Comparison of ENCODE assay signal across 22 cellular contexts in the genomic region with DNA sequence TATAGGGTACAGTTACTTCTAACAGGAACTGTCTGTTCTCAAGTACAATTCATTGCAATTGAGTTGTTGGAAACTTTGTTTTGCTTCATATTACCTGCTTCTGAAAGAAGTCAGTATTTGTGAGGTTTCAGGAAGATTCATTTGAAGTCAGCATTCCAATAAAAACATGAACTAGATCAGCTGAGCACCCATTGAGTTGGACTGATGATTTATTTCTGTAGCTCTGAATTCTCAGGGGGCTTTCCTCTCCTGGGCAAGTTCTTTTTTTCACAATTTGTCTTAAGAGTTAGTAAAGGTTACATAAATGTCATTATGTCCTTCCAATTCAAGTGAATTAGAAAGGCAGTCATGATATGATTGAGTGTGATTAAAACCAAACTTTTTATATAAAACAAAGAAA. TPM values are rescaled to one million over a fixed set of nuclear protein-coding genes. Genes with fewer than 3 reads are reported as not detected.
DNase-seq lines count a peak whose midpoint lies in the region; ATAC-seq lines count a peak whose summit lies in the region.
"Had no signal": no experiment of that assay in that cellular context is flagged by ENCODE, and none has a peak within 500 bp of the region (broad histone marks: within the 10 kb centered on the region; RNA-seq: fewer than 3 reads in every experiment).

No MANE protein-coding gene starts in this region.

- H3K27me3 Mint-ChIP-seq in T-helper 2 cell treated with Interferon-gamma antibody and Interleukin-4, amounts not matched to agents 5 μg/mL and 100 μg/mL, for 36 hours (ENCODE audit: low read depth) = no peaks in the 10 kb centered on the region
- no peaks in the 10 kb centered on the region for H3K27me3 Mint-ChIP-seq in activated T-cell treated with anti-CD3 and anti-CD28 coated beads, Interleukin-2, amount 50 U/mL, for 72 hours (ENCODE audit: low read depth)
- peaks cover 1% of the 10 kb centered on the region for H3K27me3 Mint-ChIP-seq in activated naive CD8-positive, alpha-beta T cell treated with anti-CD3 and anti-CD28 coated beads, Interleukin-2, amount 10 ng/mL, durations not matched to agents 7 days and 5 days
- H3K27me3 Mint-ChIP-seq in stimulated activated naive CD8-positive, alpha-beta T cell treated with anti-CD3 and anti-CD28 coated beads, Interleukin-15, Interleukin-2, amounts not matched to agents 100 ng/mL and 50 ng/mL, for 24 hours = no peaks in the 10 kb centered on the region
- H3K27me3 Mint-ChIP-seq: CD4-positive, alpha-beta memory T cell had no signal

- peaks cover 74% of the 10 kb centered on the region for H3K36me3 Mint-ChIP-seq in T-helper 2 cell treated with Interferon-gamma antibody and Interleukin-4, amounts not matched to agents 5 μg/mL and 100 μg/mL, for 36 hours (ENCODE audit: low read depth)
- peaks cover 17 to 44% of the 10 kb centered on the region in 2 donors for H3K36me3 Mint-ChIP-seq in activated T-cell treated with anti-CD3 and anti-CD28 coated beads, Interleukin-2, amount 50 U/mL, for 72 hours (ENCODE audit: insufficient read depth in 2 of 2)
- peaks cover 60% of the 10 kb centered on the region for H3K36me3 Mint-ChIP-seq in activated naive CD8-positive, alpha-beta T cell treated with anti-CD3 and anti-CD28 coated beads, Interleukin-2, amount 10 ng/mL, durations not matched to agents 7 days and 5 days
- H3K36me3 Mint-ChIP-seq in stimulated activated naive CD8-positive, alpha-beta T cell treated with anti-CD3 and anti-CD28 coated beads, Interleukin-15, Interleukin-2, amounts not matched to agents 100 ng/mL and 50 ng/mL, for 24 hours (ENCODE audit: low read depth) = peaks cover 26% of the 10 kb centered on the region

- ATAC-seq in activated T-cell treated with anti-CD3 and anti-CD28 coated beads, Interleukin-2, amount 50 U/mL, for 72 hours (replicated peaks in 1 of 2) = peak in 1 of 2 donors; percentile 7
- ATAC-seq in activated naive CD8-positive, alpha-beta T cell treated with anti-CD3 and anti-CD28 coated beads, Interleukin-2, amount 10 ng/mL, durations not matched to agents 7 days and 5 days (ENCODE audit: low read depth) = no peak
- ATAC-seq in HG02763 (IDR thresholded peaks at IDR 0.05; ENCODE audit: unreplicated experiment) (no peak), GM21529 (IDR thresholded peaks at IDR 0.05; ENCODE audit: unreplicated experiment) (no peak)

- H3K4me1 Mint-ChIP-seq in T-helper 2 cell treated with Interferon-gamma antibody and Interleukin-4, amounts not matched to agents 5 μg/mL and 100 μg/mL, for 36 hours (ENCODE audit: low read depth) = peaks cover 64% of the 10 kb centered on the region
- H3K4me1 Mint-ChIP-seq in activated T-cell treated with anti-CD3 and anti-CD28 coated beads, Interleukin-2, amount 50 U/mL, for 72 hours (ENCODE audit: low read depth) = peaks cover 79% of the 10 kb centered on the region
- peaks cover 46% of the 10 kb centered on the region for H3K4me1 Mint-ChIP-seq in activated naive CD8-positive, alpha-beta T cell treated with anti-CD3 and anti-CD28 coated beads, Interleukin-2, amount 10 ng/mL, durations not matched to agents 7 days and 5 days
- H3K4me1 Mint-ChIP-seq in stimulated activated naive CD8-positive, alpha-beta T cell treated with anti-CD3 and anti-CD28 coated beads, Interleukin-15, Interleukin-2, amounts not matched to agents 100 ng/mL and 50 ng/mL, for 24 hours (ENCODE audit: low read depth) = peaks cover 87% of the 10 kb centered on the region

- H3K9me3 Mint-ChIP-seq in T-helper 2 cell treated with Interferon-gamma antibody and Interleukin-4, amounts not matched to agents 5 μg/mL and 100 μg/mL, for 36 hours = peaks cover 61% of the 10 kb centered on the region
- H3K9me3 Mint-ChIP-seq in activated T-cell treated with anti-CD3 and anti-CD28 coated beads, Interleukin-2, amount 50 U/mL, for 72 hours = peaks cover 6 to 11% of the 10 kb centered on the region in 2 donors
- H3K9me3 Mint-ChIP-seq in activated naive CD8-positive, alpha-beta T cell treated with anti-CD3 and anti-CD28 coated beads, Interleukin-2, amount 10 ng/mL, durations not matched to agents 7 days and 5 days = peaks cover 20% of the 10 kb centered on the region
- H3K9me3 Mint-ChIP-seq in stimulated activated naive CD8-positive, alpha-beta T cell treated with anti-CD3 and anti-CD28 coated beads, Interleukin-15, Interleukin-2, amounts not matched to agents 100 ng/mL and 50 ng/mL, for 24 hours = peaks cover 4% of the 10 kb centered on the region

- POLR2A ChIA-PET in activated naive CD8-positive, alpha-beta T cell treated with anti-CD3 and anti-CD28 coated beads, Interleukin-2, amount 10 ng/mL, durations not matched to agents 7 days and 5 days (lab: Charles Lee) = no interaction called here

- peak overlapping the region; percentile 41 for H3K27ac Mint-ChIP-seq in T-helper 2 cell treated with Interferon-gamma antibody and Interleukin-4, amounts not matched to agents 5 μg/mL and 100 μg/mL, for 36 hours
- H3K27ac Mint-ChIP-seq in activated T-cell treated with anti-CD3 and anti-CD28 coated beads, Interleukin-2, amount 50 U/mL, for 72 hours = peak overlapping the region; percentile 94
- peak overlapping the region; percentile 48 for H3K27ac Mint-ChIP-seq in activated naive CD8-positive, alpha-beta T cell treated with anti-CD3 and anti-CD28 coated beads, Interleukin-2, amount 10 ng/mL, durations not matched to agents 7 days and 5 days
- peak overlapping the region; percentile 89 for H3K27ac Mint-ChIP-seq in stimulated activated naive CD8-positive, alpha-beta T cell treated with anti-CD3 and anti-CD28 coated beads, Interleukin-15, Interleukin-2, amounts not matched to agents 100 ng/mL and 50 ng/mL, for 24 hours

- no peak overlapping the region for H3K4me3 Mint-ChIP-seq in T-helper 2 cell treated with Interferon-gamma antibody and Interleukin-4, amounts not matched to agents 5 μg/mL and 100 μg/mL, for 36 hours
- H3K4me3 Mint-ChIP-seq in activated T-cell treated with anti-CD3 and anti-CD28 coated beads, Interleukin-2, amount 50 U/mL, for 72 hours = peak overlapping the region; percentile 34 to 56
- H3K4me3 Mint-ChIP-seq in activated naive CD8-positive, alpha-beta T cell treated with anti-CD3 and anti-CD28 coated beads, Interleukin-2, amount 10 ng/mL, durations not matched to agents 7 days and 5 days = no peak overlapping the region
- H3K4me3 Mint-ChIP-seq in stimulated activated naive CD8-positive, alpha-beta T cell treated with anti-CD3 and anti-CD28 coated beads, Interleukin-15, Interleukin-2, amounts not matched to agents 100 ng/mL and 50 ng/mL, for 24 hours = no peak overlapping the region

- no peak for DNase-seq in T-helper 2 cell treated with Interferon-gamma antibody and Interleukin-4, amounts not matched to agents 5 μg/mL and 100 μg/mL, for 36 hours (ENCODE audit: low spot score)
- no peak for DNase-seq in T-helper 2 cell
- no peak for DNase-seq in activated T-cell treated with anti-CD3 and anti-CD28 coated beads, Interleukin-2, amount 50 U/mL, for 72 hours
- DNase-seq in activated T-cell treated with anti-CD3 and anti-CD28 coated beads, Interleukin-2, amount 50 U/mL, for 1 hour = no peak
- no peak for DNase-seq in activated naive CD8-positive, alpha-beta T cell treated with anti-CD3 and anti-CD28 coated beads, Interleukin-2, amount 10 ng/mL, durations not matched to agents 7 days and 5 days
- DNase-seq: ACHN; Caco-2; CD4-positive, alpha-beta memory T cell; DMS 273 treated with DMSO at 0.1 percent for 48 hours; DMS79 treated with DMSO at 0.1 percent for 48 hours; H7; Kasumi-1; NCI-H1694; NCI-H2081; NCI-H2171; NCI-H345; NCI-H524; NCI-H82; Peyer's patch had no signal

RNA-seq across cellular contexts. Expression of a gene that starts 16.2 kb away (rescaled TPM):
- 100 to 1,000 TPM; 158 to 193 TPM for total RNA-seq in activated T-cell treated with anti-CD3 and anti-CD28 coated beads, Interleukin-2, amount 50 U/mL, for 72 hours
- 100 to 1,000 TPM; 161 to 171 TPM for total RNA-seq in activated naive CD8-positive, alpha-beta T cell treated with anti-CD3 and anti-CD28 coated beads, Interleukin-2, amount 10 ng/mL, durations not matched to agents 7 days and 5 days

Comparison
In these comparisons a context has a peak if more than half of its experiments do, and no peak if none do; other contexts are left out.
1. H3K27ac Mint-ChIP-seq: peak in every context shown above with its lines; median percentile 94 in activated T-cell treated with anti-CD3 and anti-CD28 coated beads, Interleukin-2, amount 50 U/mL, for 72 hours; 89 in stimulated activated naive CD8-positive, alpha-beta T cell treated with anti-CD3 and anti-CD28 coated beads, Interleukin-15, Interleukin-2, amounts not matched to agents 100 ng/mL and 50 ng/mL, for 24 hours; 48 in activated naive CD8-positive, alpha-beta T cell treated with anti-CD3 and anti-CD28 coated beads, Interleukin-2, amount 10 ng/mL, durations not matched to agents 7 days and 5 days; 41 in T-helper 2 cell treated with Interferon-gamma antibody and Interleukin-4, amounts not matched to agents 5 μg/mL and 100 μg/mL, for 36 hours.
2. H3K4me3 Mint-ChIP-seq: peak in activated T-cell treated with anti-CD3 and anti-CD28 coated beads, Interleukin-2, amount 50 U/mL, for 72 hours (2 of 2); none in T-helper 2 cell treated with Interferon-gamma antibody and Interleukin-4, amounts not matched to agents 5 μg/mL and 100 μg/mL, for 36 hours (single experiment), activated naive CD8-positive, alpha-beta T cell treated with anti-CD3 and anti-CD28 coated beads, Interleukin-2, amount 10 ng/mL, durations not matched to agents 7 days and 5 days (single experiment) and stimulated activated naive CD8-positive, alpha-beta T cell treated with anti-CD3 and anti-CD28 coated beads, Interleukin-15, Interleukin-2, amounts not matched to agents 100 ng/mL and 50 ng/mL, for 24 hours (single experiment).